ENCODE assay signal across 23 cellular contexts in the genomic region with DNA sequence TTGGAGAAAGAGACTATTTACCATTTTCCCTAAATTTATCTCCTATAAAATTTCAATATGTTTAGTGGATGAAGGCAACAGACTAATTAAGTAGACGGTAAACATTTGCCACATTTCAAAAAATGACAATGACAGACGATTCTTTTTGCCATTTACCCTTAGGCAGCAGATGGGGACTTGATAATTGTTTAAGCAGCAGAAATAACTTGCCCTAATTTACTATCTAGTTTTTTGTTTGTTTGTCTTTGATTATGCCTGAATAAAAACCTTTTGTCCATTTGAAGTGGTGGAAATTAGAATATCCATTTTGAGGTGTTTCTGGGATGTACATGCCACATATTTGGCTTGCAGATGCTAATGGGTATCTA.
"Had no signal": no experiment of that assay in that cellular context is flagged by ENCODE, and none has a peak within 500 bp of the region (broad histone marks: within the 10 kb centered on the region; RNA-seq: fewer than 3 reads in every experiment).

No MANE protein-coding gene starts in this region.

- H3K27ac ChIP-seq: brain microvascular endothelial cell, colonic mucosa, epithelial cell of prostate, foreskin keratinocyte, left ventricle myocardium inferior, stomach had no signal

- H3K4me3 ChIP-seq: colonic mucosa, left ventricle myocardium inferior, smooth muscle cell, stomach had no signal

- ATAC-seq: activated CD4-positive, CD25-positive, alpha-beta regulatory T cell treated with anti-CD3 and anti-CD28 coated beads, Interleukin-2, amount 50 U/mL, for 24 hours; activated CD8-positive, alpha-beta T cell treated with anti-CD3 and anti-CD28 coated beads, Interleukin-2, amount 10 ng/mL, durations not matched to agents 7 days and 5 days; activated naive CD8-positive, alpha-beta T cell treated with anti-CD3 and anti-CD28 coated beads, Interleukin-2, amount 50 U/mL, for 24 hours; activated T-cell treated with anti-CD3 and anti-CD28 coated beads, Interleukin-2, amount 50 U/mL, for 4 hours; foreskin keratinocyte; sciatic nerve; stimulated activated effector memory CD8-positive, alpha-beta T cell treated with anti-CD3 and anti-CD28 coated beads, Interleukin-12 subunit alpha, Interleukin-12 subunit beta, amount 100 ng/mL, for 72 hours had no signal

- DNase-seq: activated CD4-positive, alpha-beta T cell treated with anti-CD3 and anti-CD28 coated beads, Interleukin-2, amount 10 ng/mL, durations not matched to agents 7 days and 5 days; activated CD8-positive, alpha-beta T cell treated with anti-CD3 and anti-CD28 coated beads, Interleukin-2, amount 10 ng/mL, durations not matched to agents 7 days and 5 days; activated naive CD4-positive, alpha-beta T cell treated with anti-CD3 and anti-CD28 coated beads, Interleukin-2, amount 10 ng/mL, durations not matched to agents 7 days and 5 days; activated naive CD8-positive, alpha-beta T cell treated with anti-CD3 and anti-CD28 coated beads, Interleukin-2, amount 50 U/mL, for 24 hours; activated T-cell treated with anti-CD3 and anti-CD28 coated beads, Interleukin-2, amount 50 U/mL, for 4 hours; aorta; brain microvascular endothelial cell; central memory CD4-positive, alpha-beta T cell; colonic mucosa; endodermal cell; foreskin keratinocyte; kidney glomerular epithelial cell; left ventricle myocardium inferior; mammary epithelial cell; midbrain; stimulated activated CD4-positive, alpha-beta T cell treated with anti-CD3 and anti-CD28 coated beads, Interleukin-4, amount 100 ng/mL, for 24 hours; stomach; trophoblast cell had no signal

- H3K36me3 ChIP-seq: brain microvascular endothelial cell, colonic mucosa, left ventricle myocardium inferior, stomach had no signal

- H3K4me2 ChIP-seq: smooth muscle cell had no signal

- H3K27me3 ChIP-seq: brain microvascular endothelial cell, colonic mucosa, foreskin keratinocyte, stomach had no signal

- H3K9me3 ChIP-seq: colonic mucosa, left ventricle myocardium inferior, stomach had no signal

- H3K4me1 ChIP-seq: colonic mucosa, foreskin keratinocyte, left ventricle myocardium inferior, stomach had no signal
